1 cellular context compared by ENCODE assay signal in genomic region chr22:20994902-20995241, GRCh38.
TF ChIP-seq lines count a peak whose summit lies in the region.

No MANE protein-coding gene starts in this region.

TF ChIP-seq in K562, 482 proteins besides CTCF, POLR2A, EP300 and RAD21:
- TF ChIP-seq SP2 (IDR thresholded peaks at IDR 0.05; ENCODE audit: extremely low read depth, low read depth, low read length, poor library complexity, severe bottlenecking) (peak; percentile 10), ZNF551 (CRISPR knock-in tag; IDR thresholded peaks at IDR 0.05) (no peak), THRAP3 (IDR thresholded peaks at IDR 0.05; ENCODE audit: borderline replicate concordance) (no peak), SRF (CRISPR knock-in tag; IDR thresholded peaks at IDR 0.05) (no peak), SMARCB1 (IDR thresholded peaks at IDR 0.05; ENCODE audit: insufficient read length, low read depth) (no peak), PTRF (tag; IDR thresholded peaks at IDR 0.05) (no peak), ZBTB9 (CRISPR knock-in tag; IDR thresholded peaks at IDR 0.05) (0 out of 2 replicates have a peak, but pooled peaks have one; percentile 24), ZZZ3 (IDR thresholded peaks at IDR 0.05) (no peak), POLR2AphosphoS2 (IDR thresholded peaks at IDR 0.05; ENCODE audit: low read length) (0 out of 2 replicates have a peak, but pooled peaks have one; percentile 18), REST (CRISPR knock-in tag; IDR thresholded peaks at IDR 0.05; ENCODE audit: low read depth) (peak; percentile 11; the same call in 1 of the 2 replicates), CHCHD3 (CRISPR knock-in tag; IDR thresholded peaks at IDR 0.05) (0 out of 2 replicates have a peak, but pooled peaks have one; percentile 36), POLR2G (IDR thresholded peaks at IDR 0.05; ENCODE audit: low read depth, low read length) (no peak), NR2C1 (IDR thresholded peaks at IDR 0.05) (no peak), NR2C1 (tag; IDR thresholded peaks at IDR 0.05) (no peak), PTBP1 (IDR thresholded peaks at IDR 0.05; ENCODE audit: low read depth, low read length) (no peak), ASH1L (IDR thresholded peaks at IDR 0.05; ENCODE audit: borderline replicate concordance, low read depth, partially characterized antibody) (no peak), GABPB2 (CRISPR knock-in tag; conservative IDR thresholded peaks at IDR 0.05) (no peak)
- TF ChIP-seq, protein P1, sequence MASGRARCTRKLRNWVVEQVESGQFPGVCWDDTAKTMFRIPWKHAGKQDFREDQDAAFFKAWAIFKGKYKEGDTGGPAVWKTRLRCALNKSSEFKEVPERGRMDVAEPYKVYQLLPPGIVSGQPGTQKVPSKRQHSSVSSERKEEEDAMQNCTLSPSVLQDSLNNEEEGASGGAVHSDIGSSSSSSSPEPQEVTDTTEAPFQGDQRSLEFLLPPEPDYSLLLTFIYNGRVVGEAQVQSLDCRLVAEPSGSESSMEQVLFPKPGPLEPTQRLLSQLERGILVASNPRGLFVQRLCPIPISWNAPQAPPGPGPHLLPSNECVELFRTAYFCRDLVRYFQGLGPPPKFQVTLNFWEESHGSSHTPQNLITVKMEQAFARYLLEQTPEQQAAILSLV (tag; IDR thresholded peaks at IDR 0.05): no peak
- TF ChIP-seq, protein P2, sequence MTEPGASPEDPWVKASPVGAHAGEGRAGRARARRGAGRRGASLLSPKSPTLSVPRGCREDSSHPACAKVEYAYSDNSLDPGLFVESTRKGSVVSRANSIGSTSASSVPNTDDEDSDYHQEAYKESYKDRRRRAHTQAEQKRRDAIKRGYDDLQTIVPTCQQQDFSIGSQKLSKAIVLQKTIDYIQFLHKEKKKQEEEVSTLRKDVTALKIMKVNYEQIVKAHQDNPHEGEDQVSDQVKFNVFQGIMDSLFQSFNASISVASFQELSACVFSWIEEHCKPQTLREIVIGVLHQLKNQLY (CRISPR knock-in tag; conservative IDR thresholded peaks at IDR 0.05): 0 out of 4 replicates have a peak, but pooled peaks of 1 of the 2 experiments have one; percentile 4
- TF ChIP-seq, protein P3, sequence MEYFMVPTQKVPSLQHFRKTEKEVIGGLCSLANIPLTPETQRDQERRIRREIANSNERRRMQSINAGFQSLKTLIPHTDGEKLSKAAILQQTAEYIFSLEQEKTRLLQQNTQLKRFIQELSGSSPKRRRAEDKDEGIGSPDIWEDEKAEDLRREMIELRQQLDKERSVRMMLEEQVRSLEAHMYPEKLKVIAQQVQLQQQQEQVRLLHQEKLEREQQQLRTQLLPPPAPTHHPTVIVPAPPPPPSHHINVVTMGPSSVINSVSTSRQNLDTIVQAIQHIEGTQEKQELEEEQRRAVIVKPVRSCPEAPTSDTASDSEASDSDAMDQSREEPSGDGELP (CRISPR knock-in tag; IDR thresholded peaks at IDR 0.05; ENCODE audit: borderline replicate concordance): no peak
